ENCODE assay signal across 29 cellular contexts in genomic region chr5:143207058-143207457, GRCh38.
DNase-seq lines count a peak whose midpoint lies in the region; ATAC-seq and FAIRE-seq lines count a peak whose summit lies in the region.
"Had no signal": no experiment of that assay in that cellular context is flagged by ENCODE, and none has a peak within 500 bp of the region (broad histone marks: within the 10 kb centered on the region; RNA-seq: fewer than 3 reads in every experiment).

No MANE protein-coding gene starts in this region.

- CTCF ChIA-PET in activated CD4-positive, alpha-beta T cell treated with anti-CD3 and anti-CD28 coated beads for 36 hours (lab: Charles Lee), result interaction anchor here (0.6 to 1.4 kb wide), 3 partner anchors 24 to 215 kb away, joined by 3 to 4 read pairs (median 3); no protein-coding TSS in a partner anchor

- no peak overlapping the region for H3K4me3 Mint-ChIP-seq in activated CD4-positive, alpha-beta T cell treated with anti-CD3 and anti-CD28 coated beads for 36 hours
- peak overlapping the region; percentile 11 for H3K4me3 Mint-ChIP-seq in central memory CD8-positive, alpha-beta T cell
- H3K4me3 Mint-ChIP-seq in stimulated activated effector memory CD8-positive, alpha-beta T cell treated with anti-CD3 and anti-CD28 coated beads, Interleukin-12 subunit alpha, Interleukin-12 subunit beta, amount 100 ng/mL, for 72 hours, result peak overlapping the region; percentile 46
- H3K4me3 Mint-ChIP-seq: mesothelial cell of epicardium; T-helper 1 cell treated with Interleukin-12 subunit alpha and Interleukin-12 subunit beta and Interleukin-4 antibody, amounts not matched to agents 30 μg/mL and 1 μg/mL, for 36 hours had no signal

- H3K4me1 Mint-ChIP-seq in activated CD4-positive, alpha-beta T cell treated with anti-CD3 and anti-CD28 coated beads for 36 hours, result peaks cover 19% of the 10 kb centered on the region
- H3K4me1 Mint-ChIP-seq in central memory CD8-positive, alpha-beta T cell, result peaks cover 41% of the 10 kb centered on the region
- peaks cover 42% of the 10 kb centered on the region for H3K4me1 Mint-ChIP-seq in stimulated activated effector memory CD8-positive, alpha-beta T cell treated with anti-CD3 and anti-CD28 coated beads, Interleukin-12 subunit alpha, Interleukin-12 subunit beta, amount 100 ng/mL, for 72 hours

- H3K27ac Mint-ChIP-seq in activated CD4-positive, alpha-beta T cell treated with anti-CD3 and anti-CD28 coated beads for 36 hours, result peak overlapping the region; percentile 49
- H3K27ac Mint-ChIP-seq in central memory CD8-positive, alpha-beta T cell (ENCODE audit: low read depth), result peak overlapping the region; percentile 49
- peak overlapping the region; percentile 84 for H3K27ac Mint-ChIP-seq in stimulated activated effector memory CD8-positive, alpha-beta T cell treated with anti-CD3 and anti-CD28 coated beads, Interleukin-12 subunit alpha, Interleukin-12 subunit beta, amount 100 ng/mL, for 72 hours
- H3K27ac Mint-ChIP-seq: T-helper 1 cell treated with Interleukin-12 subunit alpha and Interleukin-12 subunit beta and Interleukin-4 antibody, amounts not matched to agents 30 μg/mL and 1 μg/mL, for 36 hours had no signal

- no peaks in the 10 kb centered on the region for H3K27me3 Mint-ChIP-seq in activated CD4-positive, alpha-beta T cell treated with anti-CD3 and anti-CD28 coated beads for 36 hours
- no peaks in the 10 kb centered on the region for H3K27me3 Mint-ChIP-seq in central memory CD8-positive, alpha-beta T cell
- H3K27me3 Mint-ChIP-seq: progenitor cell of endocrine pancreas had no signal

- ATAC-seq in activated CD4-positive, alpha-beta T cell treated with anti-CD3 and anti-CD28 coated beads for 36 hours, result no peak
- ATAC-seq in GM21526 (IDR thresholded peaks at IDR 0.05; ENCODE audit: low FRiP score, unreplicated experiment), result peak; percentile 8
- no peak for ATAC-seq in central memory CD8-positive, alpha-beta T cell (replicated peaks; ENCODE audit: extremely low read depth, poor library complexity, severe bottlenecking)
- peak; percentile 2 for ATAC-seq in stimulated activated effector memory CD8-positive, alpha-beta T cell treated with anti-CD3 and anti-CD28 coated beads, Interleukin-12 subunit alpha, Interleukin-12 subunit beta, amount 100 ng/mL, for 72 hours
- ATAC-seq: left lobe of liver, SK-N-SH treated with all-trans-retinoic acid at 6 μM for 48 hours had no signal

- FAIRE-seq in urothelium cell line (lab: Jason Lieb, UNC), result no peak
- FAIRE-seq: G401.6, HTR-8/SVneo had no signal

- peaks cover 9% of the 10 kb centered on the region for H3K36me3 Mint-ChIP-seq in activated CD4-positive, alpha-beta T cell treated with anti-CD3 and anti-CD28 coated beads for 36 hours (ENCODE audit: low read depth)
- peaks cover 5% of the 10 kb centered on the region for H3K36me3 Mint-ChIP-seq in central memory CD8-positive, alpha-beta T cell (ENCODE audit: insufficient read depth)
- H3K36me3 Mint-ChIP-seq in stimulated activated effector memory CD8-positive, alpha-beta T cell treated with anti-CD3 and anti-CD28 coated beads, Interleukin-12 subunit alpha, Interleukin-12 subunit beta, amount 100 ng/mL, for 72 hours, result peaks cover 5% of the 10 kb centered on the region

- intact Hi-C loops in activated CD4-positive, alpha-beta T cell treated with anti-CD3 and anti-CD28 coated beads for 36 hours (cut with DNase I, micrococcal nuclease), result no loop called here

- DNase-seq in activated CD4-positive, alpha-beta T cell treated with anti-CD3 and anti-CD28 coated beads for 36 hours, result no peak
- no peak for DNase-seq in activated CD4-positive, alpha-beta T cell treated with anti-CD3 and anti-CD28 coated beads for 4 hours
- DNase-seq in central memory CD8-positive, alpha-beta T cell (ENCODE audit: low spot score in 2 of 2), result no peak
- DNase-seq in stimulated activated effector memory CD8-positive, alpha-beta T cell treated with anti-CD3 and anti-CD28 coated beads, Interleukin-12 subunit alpha, Interleukin-12 subunit beta, amount 100 ng/mL, for 72 hours (ENCODE audit: low spot score in 2 of 2), result peak in 1 of 2 donors; percentile 67
- DNase-seq in urothelium cell line (ENCODE audit: low spot score) (no peak), NCI-H345 (lab: John Stamatoyannopoulos, UW) (no peak), NCI-H345 treated with DMSO at 0.1 percent for 48 hours (lab: John Stamatoyannopoulos, UW; ENCODE audit: unreplicated experiment) (no peak)
- DNase-seq: activated CD8-positive, alpha-beta memory T cell treated with anti-CD3 and anti-CD28 coated beads for 24 hours; activated gamma-delta T cell; activated T-cell treated with anti-CD3 and anti-CD28 coated beads for 4 hours; colonic mucosa; COR-L47; DMS79; effector CD4-positive, alpha-beta T cell; KBM-7; MG63; NCI-H526; nucleus accumbens; PC-9; Right ventricle myocardium superior; stimulated activated CD4-positive, alpha-beta T cell treated with anti-CD3 and anti-CD28 coated beads, Interleukin-2, amount 100 ng/mL, for 48 hours had no signal

- H3K9me3 Mint-ChIP-seq in activated CD4-positive, alpha-beta T cell treated with anti-CD3 and anti-CD28 coated beads for 36 hours (ENCODE audit: low read depth), result no peaks in the 10 kb centered on the region
- no peaks in the 10 kb centered on the region for H3K9me3 Mint-ChIP-seq in central memory CD8-positive, alpha-beta T cell
- no peaks in the 10 kb centered on the region for H3K9me3 Mint-ChIP-seq in stimulated activated effector memory CD8-positive, alpha-beta T cell treated with anti-CD3 and anti-CD28 coated beads, Interleukin-12 subunit alpha, Interleukin-12 subunit beta, amount 100 ng/mL, for 72 hours

- POLR2A ChIA-PET in activated CD4-positive, alpha-beta T cell treated with anti-CD3 and anti-CD28 coated beads for 36 hours (lab: Charles Lee), result no interaction called here

Comparison
In these comparisons a context has a peak if more than half of its experiments do, and no peak if none do; other contexts are left out.
1. ATAC-seq: peak in GM21526 (single experiment) and stimulated activated effector memory CD8-positive, alpha-beta T cell treated with anti-CD3 and anti-CD28 coated beads, Interleukin-12 subunit alpha, Interleukin-12 subunit beta, amount 100 ng/mL, for 72 hours (single experiment); none in activated CD4-positive, alpha-beta T cell treated with anti-CD3 and anti-CD28 coated beads for 36 hours (single experiment) and central memory CD8-positive, alpha-beta T cell (single experiment).
2. Peak in every context shown above with its lines, with median percentiles within 50 percentile points of each other: H3K27ac Mint-ChIP-seq.